11 cellular contexts compared by ENCODE assay signal in the genomic region with DNA sequence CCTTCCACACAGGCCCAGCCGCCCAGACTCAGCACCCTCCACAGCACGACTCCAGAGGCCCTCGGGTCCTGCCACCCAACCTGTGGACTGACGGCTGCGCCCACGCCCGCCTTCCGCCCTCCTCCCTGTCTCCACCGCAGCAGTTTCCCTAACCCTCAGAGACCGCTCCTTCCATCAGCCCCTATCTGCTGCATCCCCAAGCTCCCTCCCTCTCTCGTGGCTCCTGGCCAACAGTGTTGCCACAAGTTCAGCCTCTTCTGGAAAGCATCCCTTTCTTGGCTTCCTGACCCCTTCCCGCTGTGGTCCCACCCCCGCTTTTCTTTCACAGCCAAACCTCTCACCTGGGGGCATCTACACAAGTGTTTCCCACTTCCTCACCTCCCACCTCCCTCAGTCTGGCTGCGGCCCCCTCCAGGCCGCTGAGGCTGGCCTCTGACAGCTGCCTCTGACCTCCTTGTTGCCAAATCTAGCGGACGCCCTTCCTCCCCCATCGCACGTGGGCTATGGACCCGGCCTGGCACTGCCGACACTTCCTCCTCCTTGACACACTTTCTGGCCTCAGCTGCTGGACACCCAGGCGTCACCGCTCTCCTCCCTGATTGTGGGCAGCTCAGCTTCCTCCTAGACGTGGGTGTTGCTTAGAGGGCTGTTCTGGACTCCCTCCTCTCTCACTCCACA.
DNase-seq lines count a peak whose midpoint lies in the region; ATAC-seq and TF ChIP-seq lines count a peak whose summit lies in the region.
"Had no signal": no experiment of that assay in that cellular context is flagged by ENCODE, and none has a peak within 500 bp of the region (broad histone marks: within the 10 kb centered on the region; RNA-seq: fewer than 3 reads in every experiment).

No MANE protein-coding gene starts in this region.

- POLR2A ChIA-PET in A673 (lab: Charles Lee; ENCODE audit: low non-redundant PET), result no interaction called here

- peaks cover 26% of the 10 kb centered on the region for H3K4me1 Mint-ChIP-seq in activated naive CD4-positive, alpha-beta T cell treated with anti-CD3 and anti-CD28 coated beads, Interleukin-2, amount 50 U/mL, for 24 hours
- peaks cover 37% of the 10 kb centered on the region for H3K4me1 Mint-ChIP-seq in activated naive CD4-positive, alpha-beta T cell treated with anti-CD3 and anti-CD28 coated beads for 36 hours (ENCODE audit: low read depth)

- H3K36me3 Mint-ChIP-seq in activated naive CD4-positive, alpha-beta T cell treated with anti-CD3 and anti-CD28 coated beads, Interleukin-2, amount 50 U/mL, for 24 hours, result no peaks in the 10 kb centered on the region
- H3K36me3 Mint-ChIP-seq in activated naive CD4-positive, alpha-beta T cell treated with anti-CD3 and anti-CD28 coated beads for 36 hours (ENCODE audit: low read depth), result no peaks in the 10 kb centered on the region
- H3K36me3 Mint-ChIP-seq: activated naive CD4-positive, alpha-beta T cell treated with anti-CD3 and anti-CD28 coated beads, Interleukin-2, amount 50 U/mL, for 72 hours had no signal

- H3K4me1 ChIP-seq in vagina (peaks cover 57% of the 10 kb centered on the region), A673 (ENCODE audit: insufficient read depth, low read length, poor library complexity, severe bottlenecking) (peaks cover 28% of the 10 kb centered on the region)

- H3K36me3 ChIP-seq in vagina (no peaks in the 10 kb centered on the region), A673 (ENCODE audit: insufficient read depth, low read length, poor library complexity, severe bottlenecking) (no peaks in the 10 kb centered on the region)

- DNase-seq in activated naive CD4-positive, alpha-beta T cell treated with anti-CD3 and anti-CD28 coated beads for 36 hours, result no peak
- DNase-seq in astrocyte of the spinal cord (ENCODE audit: low read depth, low spot score), result peak; percentile 45
- DNase-seq in midbrain (lab: John Stamatoyannopoulos, UW), result peak; percentile 63
- peak in 1 of 2 donors; percentile 93 for DNase-seq in vagina (ENCODE audit: extremely low spot score in 2 of 2)
- no peak for DNase-seq in HCEC 1CT
- no peak for DNase-seq in A673 (ENCODE audit: low spot score)
- DNase-seq: mesenchymal stem cell had no signal

- H3K4me3 Mint-ChIP-seq in activated naive CD4-positive, alpha-beta T cell treated with anti-CD3 and anti-CD28 coated beads, Interleukin-2, amount 50 U/mL, for 24 hours, result peak overlapping the region; percentile 41
- H3K4me3 Mint-ChIP-seq in activated naive CD4-positive, alpha-beta T cell treated with anti-CD3 and anti-CD28 coated beads for 36 hours, result no peak overlapping the region

- no peaks in the 10 kb centered on the region for H3K9me3 Mint-ChIP-seq in activated naive CD4-positive, alpha-beta T cell treated with anti-CD3 and anti-CD28 coated beads, Interleukin-2, amount 50 U/mL, for 24 hours
- no peaks in the 10 kb centered on the region for H3K9me3 Mint-ChIP-seq in activated naive CD4-positive, alpha-beta T cell treated with anti-CD3 and anti-CD28 coated beads for 36 hours
- H3K9me3 Mint-ChIP-seq: activated naive CD4-positive, alpha-beta T cell treated with anti-CD3 and anti-CD28 coated beads, Interleukin-2, amount 50 U/mL, for 72 hours had no signal

- peak overlapping the region; percentile 53 for H3K27ac ChIP-seq in vagina
- H3K27ac ChIP-seq in A673 (ENCODE audit: low read depth, low read length, poor library complexity, severe bottlenecking), result no peak overlapping the region

- TF ChIP-seq POLR2A in vagina (IDR thresholded peaks at IDR 0.05), result no peak

- no peaks in the 10 kb centered on the region for H3K9me3 ChIP-seq in vagina
- H3K9me3 ChIP-seq in A673 (ENCODE audit: low read depth, low read length, poor library complexity, severe bottlenecking), result no peaks in the 10 kb centered on the region

- H3K27ac Mint-ChIP-seq in activated naive CD4-positive, alpha-beta T cell treated with anti-CD3 and anti-CD28 coated beads, Interleukin-2, amount 50 U/mL, for 24 hours, result peak overlapping the region; percentile 10
- H3K27ac Mint-ChIP-seq in activated naive CD4-positive, alpha-beta T cell treated with anti-CD3 and anti-CD28 coated beads for 36 hours, result no peak overlapping the region
- H3K27ac Mint-ChIP-seq: activated naive CD4-positive, alpha-beta T cell treated with anti-CD3 and anti-CD28 coated beads, Interleukin-2, amount 50 U/mL, for 72 hours had no signal

- TF ChIP-seq CTCF in astrocyte of the spinal cord (IDR thresholded peaks at IDR 0.05; ENCODE audit: low read depth, low read length), result no peak
- no peak for TF ChIP-seq CTCF in vagina (IDR thresholded peaks at IDR 0.05)
- no peak for TF ChIP-seq CTCF in A673 (conservative IDR thresholded peaks at IDR 0.05; ENCODE audit: low read depth, low read length)

- H3K27me3 ChIP-seq in vagina (no peaks in the 10 kb centered on the region), A673 (replicated peaks; ENCODE audit: insufficient read depth, low read depth, low read length, poor library complexity) (no peaks in the 10 kb centered on the region)

- BruUV-seq in A673 (replicated peaks; lab: Mats Ljungman, UMichigan), result no TSS peak

- intact Hi-C loops in activated naive CD4-positive, alpha-beta T cell treated with anti-CD3 and anti-CD28 coated beads for 36 hours (cut with micrococcal nuclease), result loop anchor here (10.0 kb wide), 1 partner anchor 792 kb away; no protein-coding TSS in a partner anchor
- intact Hi-C loops in vagina (cut with DNase I), result loop anchor here (2.0 to 5.0 kb wide), 2 partner anchors 168 to 216 kb away; no protein-coding TSS in a partner anchor
- intact Hi-C loops in A673 (cut with micrococcal nuclease; ENCODE audit: unreplicated experiment), result no loop called here

- ATAC-seq in GM21576 (IDR thresholded peaks at IDR 0.05; ENCODE audit: unreplicated experiment), result no peak
- ATAC-seq: Panc1 had no signal

- no peaks in the 10 kb centered on the region for H3K27me3 Mint-ChIP-seq in activated naive CD4-positive, alpha-beta T cell treated with anti-CD3 and anti-CD28 coated beads, Interleukin-2, amount 50 U/mL, for 24 hours
- peaks cover 4% of the 10 kb centered on the region for H3K27me3 Mint-ChIP-seq in activated naive CD4-positive, alpha-beta T cell treated with anti-CD3 and anti-CD28 coated beads for 36 hours (ENCODE audit: low read depth)

- in situ Hi-C loops in astrocyte of the spinal cord (cut with HindIII; ENCODE audit: low sequenced_read_pairs), result no loop called here

- H3K4me3 ChIP-seq in astrocyte of the spinal cord (ENCODE audit: low read depth, low read length) (no peak overlapping the region), vagina (no peak overlapping the region), A673 (ENCODE audit: low read depth, low read length, poor library complexity, severe bottlenecking) (no peak overlapping the region)

- CTCF ChIA-PET in activated naive CD4-positive, alpha-beta T cell treated with anti-CD3 and anti-CD28 coated beads for 36 hours (lab: Charles Lee), result no interaction called here
- CTCF ChIA-PET in A673 (lab: Charles Lee), result interaction anchor here (0.5 kb wide), 1 partner anchor 496 kb away, joined by 3 read pairs; no protein-coding TSS in a partner anchor

Comparison
In these comparisons a context has a peak if more than half of its experiments do, and no peak if none do; other contexts are left out.
1. DNase-seq: peak in astrocyte of the spinal cord (single experiment) and midbrain (single experiment); none in activated naive CD4-positive, alpha-beta T cell treated with anti-CD3 and anti-CD28 coated beads for 36 hours (single experiment), HCEC 1CT (single experiment) and A673 (single experiment).